ENCODE assay signal across 10 cellular contexts in genomic region chrX:119734897-119735339, GRCh38. TPM values are rescaled to one million over a fixed set of nuclear protein-coding genes. Genes with fewer than 3 reads are reported as not detected.
DNase-seq lines count a peak whose midpoint lies in the region; ATAC-seq and TF ChIP-seq lines count a peak whose summit lies in the region.
"Had no signal": no experiment of that assay in that cellular context is flagged by ENCODE, and none has a peak within 500 bp of the region (broad histone marks: within the 10 kb centered on the region; RNA-seq: fewer than 3 reads in every experiment).

No MANE protein-coding gene starts in this region.

- no peak overlapping the region for H3K27ac Mint-ChIP-seq in type B pancreatic cell
- H3K27ac Mint-ChIP-seq: naive B cell had no signal

- H3K9me3 ChIP-seq in neutrophil: no peaks in the 10 kb centered on the region

- H3K4me1 Mint-ChIP-seq in type B pancreatic cell (ENCODE audit: unreplicated experiment): no peaks in the 10 kb centered on the region

- H3K4me1 ChIP-seq in neutrophil (ENCODE audit: control insufficient read depth in 1 of 2, insufficient read depth in 1 of 2, low read depth in 1 of 2, low read length in 1 of 2): peaks cover under 1 to 11% of the 10 kb centered on the region in 2 experiments

- H3K27ac ChIP-seq in neutrophil: peak overlapping the region; percentile 29

- no peaks in the 10 kb centered on the region for H3K36me3 ChIP-seq in neutrophil

- H3K36me3 Mint-ChIP-seq in type B pancreatic cell: no peaks in the 10 kb centered on the region
- H3K36me3 Mint-ChIP-seq: naive B cell had no signal

- H3K9me3 Mint-ChIP-seq in type B pancreatic cell: no peaks in the 10 kb centered on the region
- H3K9me3 Mint-ChIP-seq: naive B cell had no signal

- H3K4me3 ChIP-seq in neutrophil (ENCODE audit: low read depth in 1 of 2, low read length in 1 of 2): no peak overlapping the region

- no peak overlapping the region for H3K4me3 Mint-ChIP-seq in type B pancreatic cell
- H3K4me3 Mint-ChIP-seq: naive B cell had no signal

- no peaks in the 10 kb centered on the region for H3K27me3 ChIP-seq in neutrophil

- TF ChIP-seq CTCF in neutrophil (IDR thresholded peaks at IDR 0.05): no peak
- TF ChIP-seq CTCF in type B pancreatic cell (conservative IDR thresholded peaks at IDR 0.05): no peak

- DNase-seq in D341Med (ENCODE audit: low spot score): peak; percentile 37
- peak; percentile 82 to 93 for DNase-seq in NCI-H2081 (lab: John Stamatoyannopoulos, UW)
- DNase-seq in cerebellar cortex (ENCODE audit: low spot score): peak; percentile 38
- DNase-seq in type B pancreatic cell (ENCODE audit: extremely low spot score, unreplicated experiment): no peak
- no peak for DNase-seq in NCI-H1048 (lab: John Stamatoyannopoulos, UW)
- no peak for DNase-seq in HPDE6-E6E7 (ENCODE audit: extremely low spot score)
- DNase-seq: MM.1S, naive B cell had no signal

- ATAC-seq in GM19455 (IDR thresholded peaks at IDR 0.05; ENCODE audit: unreplicated experiment): no peak

- no peaks in the 10 kb centered on the region for H3K27me3 Mint-ChIP-seq in type B pancreatic cell

RNA-seq across cellular contexts. Expression of gene SOWAHD, which starts 23.5 kb away (rescaled TPM):
- total RNA-seq in type B pancreatic cell (ENCODE audit: low replicate concordance): 0.63 TPM in 1 of 2 replicates, not detected in the other

RNA-seq across cellular contexts. Expression of gene SEPTIN6, which starts 42.0 kb away (rescaled TPM):
- total RNA-seq in type B pancreatic cell (ENCODE audit: low replicate concordance): 15.8 and 70.2 TPM in 2 replicates

RNA-seq across cellular contexts. Expression of gene RPL39, which starts 56.5 kb away (rescaled TPM):
- total RNA-seq in type B pancreatic cell (ENCODE audit: low replicate concordance): 2,402 and 2,468 TPM in 2 replicates

Comparison
In these comparisons a context has a peak if more than half of its experiments do, and no peak if none do; other contexts are left out.
1. DNase-seq: peak in D341Med (single experiment), NCI-H2081 (2 of 2) and cerebellar cortex (single experiment); none in type B pancreatic cell (single experiment), NCI-H1048 (single experiment) and HPDE6-E6E7 (single experiment).